10 cellular contexts compared by ENCODE assay signal in the genomic region with DNA sequence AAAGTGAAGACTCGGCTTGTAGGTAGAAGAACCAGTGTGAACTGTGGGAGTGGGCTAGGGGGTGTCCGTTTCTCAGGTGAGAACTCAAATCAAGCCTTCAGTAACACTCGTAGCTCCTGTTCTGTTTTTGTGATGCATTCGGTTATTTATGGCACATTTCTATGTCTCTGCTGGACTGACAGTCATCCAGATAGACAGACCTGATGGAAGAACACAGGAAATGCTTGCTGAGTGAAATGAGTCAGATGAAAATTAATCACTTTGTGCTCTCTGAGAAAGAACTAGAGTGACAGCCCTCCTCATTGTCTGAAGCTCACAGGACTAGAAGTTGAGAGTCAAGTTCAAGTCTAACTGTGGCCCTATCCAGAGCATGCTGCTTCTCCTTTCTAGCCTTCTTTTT.
DNase-seq lines count a peak whose midpoint lies in the region; ATAC-seq and TF ChIP-seq lines count a peak whose summit lies in the region.
"Had no signal": no experiment of that assay in that cellular context is flagged by ENCODE, and none has a peak within 500 bp of the region (broad histone marks: within the 10 kb centered on the region; RNA-seq: fewer than 3 reads in every experiment).

No MANE protein-coding gene starts in this region.

- peak; percentile 60 for DNase-seq in foreskin melanocyte
- no peak for DNase-seq in Kasumi-1 (lab: John Stamatoyannopoulos, UW)
- no peak for DNase-seq in progenitor cell of endocrine pancreas (ENCODE audit: low spot score, unreplicated experiment)
- no peak for DNase-seq in left ventricle myocardium inferior
- DNase-seq in cerebellum (ENCODE audit: low spot score) = no peak

- H3K4me3 ChIP-seq in left ventricle myocardium inferior = no peak overlapping the region
- H3K4me3 ChIP-seq: vagina had no signal

- H3K27me3 ChIP-seq in left ventricle myocardium inferior (ENCODE audit: low read depth) = no peaks in the 10 kb centered on the region
- H3K27me3 ChIP-seq: vagina had no signal

- H3K9me3 Mint-ChIP-seq in progenitor cell of endocrine pancreas (ENCODE audit: low read depth) = no peaks in the 10 kb centered on the region

- no peaks in the 10 kb centered on the region for H3K36me3 ChIP-seq in left ventricle myocardium inferior
- H3K36me3 ChIP-seq: vagina had no signal

- peaks cover 6% of the 10 kb centered on the region for H3K27me3 Mint-ChIP-seq in progenitor cell of endocrine pancreas

- no peaks in the 10 kb centered on the region for H3K36me3 Mint-ChIP-seq in progenitor cell of endocrine pancreas (ENCODE audit: insufficient read depth)

- H3K27ac Mint-ChIP-seq in progenitor cell of endocrine pancreas = no peak overlapping the region

- ATAC-seq in GM18861 (IDR thresholded peaks at IDR 0.05; ENCODE audit: unreplicated experiment) (peak; percentile 99), GM21723 (IDR thresholded peaks at IDR 0.05; ENCODE audit: unreplicated experiment) (peak; percentile 97), HG03571 (IDR thresholded peaks at IDR 0.05; ENCODE audit: unreplicated experiment) (peak; percentile 97)

- no peaks in the 10 kb centered on the region for H3K9me3 ChIP-seq in left ventricle myocardium inferior (replicated peaks)
- H3K9me3 ChIP-seq: vagina had no signal

- H3K27ac ChIP-seq in left ventricle myocardium inferior (replicated peaks) = no peak overlapping the region
- H3K27ac ChIP-seq: parathyroid adenoma, vagina had no signal

- H3K4me1 Mint-ChIP-seq in progenitor cell of endocrine pancreas (ENCODE audit: low read depth) = peaks cover 13% of the 10 kb centered on the region

- no peaks in the 10 kb centered on the region for H3K4me1 ChIP-seq in left ventricle myocardium inferior
- H3K4me1 ChIP-seq: parathyroid adenoma, vagina had no signal

- no peak for TF ChIP-seq CTCF in progenitor cell of endocrine pancreas (IDR thresholded peaks at IDR 0.05; ENCODE audit: unreplicated experiment)
- TF ChIP-seq CTCF in left ventricle myocardium inferior (IDR thresholded peaks at IDR 0.05; ENCODE audit: borderline replicate concordance) = no peak

- intact Hi-C loops in left ventricle myocardium inferior (cut with micrococcal nuclease) = no loop called here

- no peak overlapping the region for H3K4me3 Mint-ChIP-seq in progenitor cell of endocrine pancreas (ENCODE audit: low read depth)
